Comparison of ENCODE assay signal across 23 cellular contexts in genomic region chr16:51133691-51134090, GRCh38. TPM values are rescaled to one million over a fixed set of nuclear protein-coding genes. Genes with fewer than 3 reads are reported as not detected.
DNase-seq lines count a peak whose midpoint lies in the region; ATAC-seq, FAIRE-seq and TF ChIP-seq lines count a peak whose summit lies in the region.
"Had no signal": no experiment of that assay in that cellular context is flagged by ENCODE, and none has a peak within 500 bp of the region (broad histone marks: within the 10 kb centered on the region; RNA-seq: fewer than 3 reads in every experiment).

No MANE protein-coding gene starts in this region.

- no peak for TF ChIP-seq CTCF in heart right ventricle (IDR thresholded peaks at IDR 0.05)
- TF ChIP-seq CTCF in glutamatergic neuron (IDR thresholded peaks at IDR 0.05; ENCODE audit: partially characterized antibody, unreplicated experiment) = no peak
- no peak for TF ChIP-seq CTCF in nephron (IDR thresholded peaks at IDR 0.05; ENCODE audit: unreplicated experiment in 3 of 3)
- no peak for TF ChIP-seq CTCF in coronary artery (IDR thresholded peaks at IDR 0.05)

- ATAC-seq in Right ventricle myocardium inferior (no peak), heart right ventricle (no peak), HG03159 (IDR thresholded peaks at IDR 0.05; ENCODE audit: unreplicated experiment) (no peak)
- ATAC-seq: esophagus mucosa, GM12878, mucosa of descending colon had no signal

- H3K27ac Mint-ChIP-seq in glutamatergic neuron (ENCODE audit: unreplicated experiment) (peak overlapping the region; percentile 89), nephron (peak overlapping the region; percentile 36 to 73 (median 61))
- H3K27ac Mint-ChIP-seq: HFFc6 had no signal

- H3K9me3 ChIP-seq in heart right ventricle = no peaks in the 10 kb centered on the region
- H3K9me3 ChIP-seq: mucosa of descending colon, ovary had no signal

- DNase-seq in Right ventricle myocardium inferior (ENCODE audit: missing footprints) (peak; percentile 65), heart right ventricle (no peak), glutamatergic neuron (no peak), NCI-H526 treated with DMSO at 0.1 percent for 48 hours (lab: John Stamatoyannopoulos, UW) (no peak), coronary artery (ENCODE audit: low spot score) (no peak), GM12891 (ENCODE audit: insufficient read length, low spot score) (no peak)
- DNase-seq: GDM1; HFFc6; mucosa of descending colon; NCI-H1436; NCI-H774; ovary; PC-9; small intestine; stimulated activated CD8-positive, alpha-beta memory T cell treated with anti-CD3 and anti-CD28 coated beads, Interleukin-4, amount 100 ng/mL, for 48 hours had no signal

- TF ChIP-seq POLR2A in GM12891 (IDR thresholded peaks at IDR 0.05; ENCODE audit: low read depth, low read length) = no peak

- H3K27me3 Mint-ChIP-seq in glutamatergic neuron (ENCODE audit: unreplicated experiment) (peaks cover 5% of the 10 kb centered on the region), nephron (ENCODE audit: low read depth) (peaks cover 92% of the 10 kb centered on the region)

- H3K9me3 Mint-ChIP-seq in glutamatergic neuron (ENCODE audit: unreplicated experiment) = peaks cover 3% of the 10 kb centered on the region
- no peaks in the 10 kb centered on the region for H3K9me3 Mint-ChIP-seq in nephron
- H3K9me3 Mint-ChIP-seq: HFFc6 had no signal

- no peak for FAIRE-seq in GM12891 (lab: Jason Lieb, UNC)
- FAIRE-seq: A204.1, GM12878, small intestine had no signal

- H3K27ac ChIP-seq in heart right ventricle (no peak overlapping the region), coronary artery (no peak overlapping the region)
- H3K27ac ChIP-seq: C4-2B, ovary, PC-9, SK-N-MC had no signal

- intact Hi-C loops in Right ventricle myocardium inferior (cut with DNase I) = no loop called here
- intact Hi-C loops in heart right ventricle (cut with DNase I) = loop anchor here in 1 of 10 donors (5.0 kb wide), 1 partner anchor 1769 kb away; no protein-coding TSS in a partner anchor

- WGBS in heart right ventricle, 2 donors = 10 to 12% methylated on average over 12 of the region's 12 CpGs

- peaks cover 0 to 7% (median 0%) of the 10 kb centered on the region in 9 donors for H3K4me1 ChIP-seq in heart right ventricle

- H3K4me3 Mint-ChIP-seq in glutamatergic neuron (ENCODE audit: unreplicated experiment) (peak overlapping the region; percentile 91), nephron (peak overlapping the region; percentile 56 to 74 (median 69))
- H3K4me3 Mint-ChIP-seq: HFFc6 had no signal

- H3K4me1 Mint-ChIP-seq in glutamatergic neuron (ENCODE audit: low read depth, unreplicated experiment) (peaks cover 25% of the 10 kb centered on the region), nephron (peaks cover 15% of the 10 kb centered on the region)

- H3K4me3 ChIP-seq in heart right ventricle (peak overlapping the region in 3 of 10 donors; percentile 19 to 39 (median 24)), coronary artery (no peak overlapping the region)
- H3K4me3 ChIP-seq: GM12878, mucosa of descending colon, ovary, PC-9, SK-N-MC had no signal

- H3K27me3 ChIP-seq in heart right ventricle = peaks cover 11 to 71% (median 59%) of the 10 kb centered on the region in 7 donors
- H3K27me3 ChIP-seq: ovary had no signal

- H3K36me3 Mint-ChIP-seq in glutamatergic neuron (ENCODE audit: unreplicated experiment) (peaks cover 2% of the 10 kb centered on the region), nephron (ENCODE audit: low read depth) (peaks cover 26% of the 10 kb centered on the region)

- H3K36me3 ChIP-seq in heart right ventricle = no peaks in the 10 kb centered on the region
- H3K36me3 ChIP-seq: ovary had no signal

TF ChIP-seq in GM12891, 5 proteins besides CTCF, POLR2A, EP300 and RAD21:
- TF ChIP-seq POLR2AphosphoS5 (IDR thresholded peaks at IDR 0.05; ENCODE audit: low read depth, low read length) (no peak), POU2F2 (IDR thresholded peaks at IDR 0.05; ENCODE audit: low read depth, low read length) (no peak), SPI1 (IDR thresholded peaks at IDR 0.05; ENCODE audit: low read depth, low read length) (no peak), TAF1 (IDR thresholded peaks at IDR 0.05; ENCODE audit: low read depth, low read length) (no peak), PAX5 (IDR thresholded peaks at IDR 0.05; ENCODE audit: insufficient read depth, low read length, severe bottlenecking) (no peak)

RNA-seq across cellular contexts. Expression of gene SALL1, which starts 17.4 kb away (rescaled TPM):
- total RNA-seq in Right ventricle myocardium inferior = 0.08 TPM
- 1 to 10 TPM in 2 of 10 donors, under 1 TPM in 7, not detected in 1; 0.05 to 2.0 (median 0.56) TPM for total RNA-seq in heart right ventricle
- under 1 TPM; 0.22 to 0.25 TPM for polyA plus RNA-seq in heart right ventricle
- 35.7 TPM for total RNA-seq in glutamatergic neuron (ENCODE audit: unreplicated experiment)
- polyA plus RNA-seq in GM12891 (2012; ENCODE audit: low read depth, missing spikeins) = not detected
- total RNA-seq: esophagus mucosa, LHCN-M2, PC-9 had no signal

Comparison
In these comparisons a context has a peak if more than half of its experiments do, and no peak if none do; other contexts are left out.
1. RNA of gene SALL1, which starts 17.4 kb away (total RNA-seq): 35.7 TPM in glutamatergic neuron (single experiment); 0.05 to 2.0 TPM in heart right ventricle and 0.08 TPM in Right ventricle myocardium inferior (single experiment); every median in the first group is over 10 times any median in the second.